1 cellular context compared by ENCODE assay signal in the genomic region with DNA sequence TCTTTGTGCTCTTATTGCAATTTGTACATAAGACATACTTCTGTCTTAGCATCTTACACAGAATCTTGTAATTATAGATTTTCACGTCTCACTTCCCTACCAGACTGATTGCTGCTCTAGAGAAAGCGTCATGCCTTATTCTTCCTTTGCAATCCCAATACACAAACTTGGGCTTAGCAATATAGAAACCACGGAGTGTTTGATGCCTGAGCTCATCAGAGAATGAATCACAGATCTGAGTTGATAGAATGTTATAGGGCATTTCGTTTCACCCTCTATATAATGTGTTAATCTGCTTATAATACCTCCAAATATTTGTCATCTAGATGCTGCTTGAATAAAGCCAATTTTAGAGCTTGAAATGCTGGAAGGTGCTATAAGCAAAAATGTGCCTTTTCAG.
TF ChIP-seq lines count a peak whose summit lies in the region.

No MANE protein-coding gene starts in this region.

TF ChIP-seq in GM23338, 12 proteins besides CTCF, POLR2A, EP300 and RAD21 (continued from another document):
- TF ChIP-seq CREB1 (CRISPR knock-in tag; IDR thresholded peaks at IDR 0.05; ENCODE audit: low read depth) (no peak), STAT1 (IDR thresholded peaks at IDR 0.05; ENCODE audit: unreplicated experiment) (no peak)
